Comparison of ENCODE assay signal across 8 cellular contexts in genomic region chr7:142908921-142909870, GRCh38. TPM values are rescaled to one million over a fixed set of nuclear protein-coding genes. Genes with fewer than 3 reads are reported as not detected.
A peak's percentile ranks its signal among the peaks of the same experiment; 100 is the strongest.
DNase-seq lines count a peak whose midpoint lies in the region; ATAC-seq and TF ChIP-seq lines count a peak whose summit lies in the region.
"Had no signal": no experiment of that assay in that cellular context is flagged by ENCODE, and none has a peak within 500 bp of the region (broad histone marks: within the 10 kb centered on the region; RNA-seq: fewer than 3 reads in every experiment).

No MANE protein-coding gene starts in this region.

- no peak overlapping the region for H3K4me3 ChIP-seq in right atrium auricular region
- H3K4me3 ChIP-seq in epithelial cell of proximal tubule (ENCODE audit: low read depth, low read length), result no peak overlapping the region
- no peak overlapping the region for H3K4me3 ChIP-seq in vagina
- no peak overlapping the region for H3K4me3 ChIP-seq in aorta (ENCODE audit: low read length in 2 of 2)
- H3K4me3 ChIP-seq: SJCRH30 had no signal

- no peak overlapping the region for H3K27ac ChIP-seq in right atrium auricular region
- H3K27ac ChIP-seq in vagina, result no peak overlapping the region
- no peak overlapping the region for H3K27ac ChIP-seq in aorta (ENCODE audit: low read depth in 1 of 2, low read length in 2 of 2)
- H3K27ac ChIP-seq: SJCRH30 had no signal

- DNase-seq in Right ventricle myocardium inferior (ENCODE audit: missing footprints) (no peak), right atrium auricular region (ENCODE audit: low spot score) (no peak), epithelial cell of proximal tubule (ENCODE audit: low read depth) (no peak), vagina (ENCODE audit: extremely low spot score in 2 of 2) (peak; percentile 74 to 82), aorta (no peak)
- DNase-seq: CD8-positive, alpha-beta T cell had no signal

- H3K4me1 ChIP-seq in right atrium auricular region (no peaks in the 10 kb centered on the region), vagina (no peaks in the 10 kb centered on the region), aorta (ENCODE audit: control insufficient read depth in 1 of 2, insufficient read depth in 2 of 2, low read length in 2 of 2) (no peaks in the 10 kb centered on the region)
- H3K4me1 ChIP-seq: SJCRH30 had no signal

- H3K36me3 ChIP-seq in right atrium auricular region (no peaks in the 10 kb centered on the region), vagina (no peaks in the 10 kb centered on the region), aorta (ENCODE audit: control insufficient read depth in 1 of 2, insufficient read depth in 2 of 2, low read length in 1 of 2) (no peaks in the 10 kb centered on the region)
- H3K36me3 ChIP-seq: SJCRH30 had no signal

- ATAC-seq in Right ventricle myocardium inferior (peak; percentile 39), aorta (ENCODE audit: low FRiP score) (no peak), HG02852 (IDR thresholded peaks at IDR 0.05; ENCODE audit: unreplicated experiment) (no peak)
- ATAC-seq: CD8-positive, alpha-beta T cell had no signal

- H3K9me3 ChIP-seq in right atrium auricular region, result peaks cover 0 to 5% of the 10 kb centered on the region in 2 donors
- H3K9me3 ChIP-seq in vagina, result no peaks in the 10 kb centered on the region
- peaks cover 5% of the 10 kb centered on the region for H3K9me3 ChIP-seq in aorta (ENCODE audit: control insufficient read depth, low read length)

- intact Hi-C loops in Right ventricle myocardium inferior (cut with DNase I), result no loop called here
- intact Hi-C loops in vagina (cut with DNase I), result no loop called here
- intact Hi-C loops in aorta (cut with DNase I), result no loop called here

- no peak for TF ChIP-seq POLR2A in vagina (IDR thresholded peaks at IDR 0.05)

- 74 to 79% methylated on average over 21 of the region's 21 CpGs for WGBS in aorta, 2 donors

- H3K27me3 ChIP-seq in right atrium auricular region, result no peaks in the 10 kb centered on the region
- H3K27me3 ChIP-seq in vagina, result no peaks in the 10 kb centered on the region
- no peaks in the 10 kb centered on the region for H3K27me3 ChIP-seq in aorta (ENCODE audit: control insufficient read depth in 1 of 2, insufficient read depth in 2 of 2, low read length in 1 of 2)

- no peak for TF ChIP-seq CTCF in right atrium auricular region (IDR thresholded peaks at IDR 0.05)
- peak; percentile 50 for TF ChIP-seq CTCF in epithelial cell of proximal tubule (conservative IDR thresholded peaks at IDR 0.05; ENCODE audit: low read depth, low read length)
- no peak for TF ChIP-seq CTCF in vagina (IDR thresholded peaks at IDR 0.05)

RNA-seq across cellular contexts. Expression of gene TRPV6, which starts 23.7 kb away (rescaled TPM):
- total RNA-seq in Right ventricle myocardium inferior, result not detected
- total RNA-seq in right atrium auricular region, result under 1 TPM; 0.19 to 0.71 TPM
- 0.06 and 0.29 TPM in 2 replicates for total RNA-seq in epithelial cell of proximal tubule
- total RNA-seq in vagina, result 7.9 TPM
- under 1 TPM in 1 of 2 donors, not detected in 1; 0.33 TPM for total RNA-seq in aorta
- polyA plus RNA-seq in aorta, result under 1 TPM; 0.50 to 0.69 TPM
- total RNA-seq: CD8-positive, alpha-beta T cell; SJCRH30 had no signal

RNA-seq across cellular contexts. Expression of gene TRPV5, which starts 24.4 kb away (rescaled TPM):
- total RNA-seq in Right ventricle myocardium inferior (not detected), right atrium auricular region (not detected), epithelial cell of proximal tubule (not detected in 2 replicates), vagina (not detected), aorta (not detected)
- not detected for polyA plus RNA-seq in aorta
- total RNA-seq: CD8-positive, alpha-beta T cell; SJCRH30 had no signal

RNA-seq across cellular contexts. Expression of gene LLCFC1, which starts 30.1 kb away (rescaled TPM):
- total RNA-seq in Right ventricle myocardium inferior, result not detected
- not detected for total RNA-seq in right atrium auricular region
- total RNA-seq in epithelial cell of proximal tubule, result not detected in 2 replicates
- total RNA-seq in vagina, result not detected
- not detected for total RNA-seq in aorta
- polyA plus RNA-seq in aorta, result not detected
- total RNA-seq: CD8-positive, alpha-beta T cell; SJCRH30 had no signal

RNA-seq across cellular contexts. Expression of gene KEL, which starts 53.0 kb away (rescaled TPM):
- total RNA-seq in Right ventricle myocardium inferior (0.62 TPM), right atrium auricular region (under 1 TPM in 1 of 2 donors, not detected in 1; 0.12 TPM), epithelial cell of proximal tubule (0.12 TPM in 1 of 2 replicates, not detected in the other), vagina (2.2 TPM), aorta (1 to 10 TPM in 1 of 2 donors, under 1 TPM in 1; 0.49 to 1.4 TPM)
- under 1 TPM in 1 of 2 donors, not detected in 1; 0.15 TPM for polyA plus RNA-seq in aorta

RNA-seq across cellular contexts. Expression of gene EPHB6, which starts 54.3 kb away (rescaled TPM):
- total RNA-seq in Right ventricle myocardium inferior (3.3 TPM), right atrium auricular region (10 to 100 TPM in 1 of 2 donors, 1 to 10 TPM in 1; 8.2 to 19.4 TPM), epithelial cell of proximal tubule (0.75 and 3.3 TPM in 2 replicates), vagina (68.3 TPM), aorta (10 to 100 TPM; 11.6 to 17.7 TPM)
- 100 to 1,000 TPM in 1 of 2 donors, 10 to 100 TPM in 1; 12.1 to 125 TPM for polyA plus RNA-seq in aorta

Comparison
In these comparisons a context has a peak if more than half of its experiments do, and no peak if none do; other contexts are left out.
1. DNase-seq: peak in vagina (2 of 2); none in Right ventricle myocardium inferior (single experiment), right atrium auricular region (single experiment), epithelial cell of proximal tubule (single experiment) and aorta (0 of 2).